ENCODE assay signal across 1 cellular context in genomic region chr1:12147116-12147753, GRCh38.
TF ChIP-seq lines count a peak whose summit lies in the region.

No MANE protein-coding gene starts in this region.

TF ChIP-seq in endothelial cell of umbilical vein, 7 proteins besides CTCF, POLR2A, EP300 and RAD21 (continued from another document):
- TF ChIP-seq EZH2 (IDR thresholded peaks at IDR 0.05; ENCODE audit: borderline replicate concordance, low read depth, low read length, severe bottlenecking) (no peak), POLR2AphosphoS5 (IDR thresholded peaks at IDR 0.05; ENCODE audit: insufficient read depth, low read depth, low read length) (peak; percentile 16), FOS (IDR thresholded peaks at IDR 0.05; ENCODE audit: borderline replicate concordance, insufficient read depth, low read length) (no peak)
TF ChIP-seq in endothelial cell of umbilical vein: peak in this region for 1.
